8 cellular contexts compared by ENCODE assay signal in the genomic region with DNA sequence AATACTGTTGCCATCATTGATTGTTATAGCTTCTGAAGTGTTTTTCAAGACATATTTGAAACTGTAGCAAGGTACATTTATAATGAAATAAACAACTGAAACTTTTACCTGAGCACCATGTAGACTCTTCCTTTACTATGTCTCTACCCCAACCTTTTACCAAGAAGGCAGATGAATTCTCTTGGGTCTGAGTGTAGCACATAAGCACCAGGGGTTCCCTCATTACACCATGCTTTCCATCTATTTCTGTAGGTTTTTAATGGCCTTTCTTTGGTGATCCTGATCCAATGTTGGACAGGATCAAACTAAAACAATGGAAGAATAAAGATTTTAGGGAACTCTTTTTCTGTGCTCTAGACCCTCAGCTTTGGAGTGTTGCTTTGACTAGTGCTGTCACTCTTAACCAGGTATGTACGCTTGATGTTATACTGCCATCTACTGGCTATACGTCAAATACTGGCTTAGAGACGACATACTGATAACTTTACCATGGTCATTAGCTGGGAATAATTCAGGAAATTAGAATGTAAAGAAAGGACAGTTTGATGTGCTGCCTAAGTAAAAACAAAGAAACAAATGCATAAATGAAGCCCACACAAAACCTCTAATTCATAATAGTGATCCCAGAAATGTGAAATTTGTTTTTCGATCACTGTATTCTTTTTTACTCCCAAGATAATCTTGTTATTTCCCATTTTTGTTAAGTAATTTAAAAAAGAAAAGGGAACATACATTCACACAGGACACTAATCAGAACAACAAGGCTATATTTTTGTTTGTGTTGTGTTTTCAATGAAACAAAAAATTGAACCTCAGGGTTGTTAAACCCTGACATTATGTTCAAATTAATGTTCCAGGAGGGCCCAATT. TPM values are rescaled to one million over a fixed set of nuclear protein-coding genes. Genes with fewer than 3 reads are reported as not detected.
DNase-seq lines count a peak whose midpoint lies in the region; ATAC-seq, FAIRE-seq and TF ChIP-seq lines count a peak whose summit lies in the region.

No MANE protein-coding gene starts in this region.

- no peak overlapping the region for H3K9ac ChIP-seq in NT2/D1 (ENCODE audit: insufficient read length, low read depth)

- H3K4me1 ChIP-seq in NT2/D1 (ENCODE audit: insufficient read depth, insufficient read length), result no peaks in the 10 kb centered on the region
- no peaks in the 10 kb centered on the region for H3K4me1 ChIP-seq in left lung
- H3K4me1 ChIP-seq in tibial nerve, result no peaks in the 10 kb centered on the region

- WGBS in tibial nerve, 2 donors, result 25% methylated on average over 4 of the region's 4 CpGs

- TF ChIP-seq CTCF in left lung (IDR thresholded peaks at IDR 0.05) (peak; percentile 73 to 75), tibial nerve (IDR thresholded peaks at IDR 0.05) (peak; percentile 61 to 79 (median 71))

- H3K4me3 ChIP-seq in NT2/D1 (ENCODE audit: insufficient read length, low read depth) (no peak overlapping the region), left lung (no peak overlapping the region), tibial nerve (no peak overlapping the region)

- no peak for TF ChIP-seq EP300 in tibial nerve (IDR thresholded peaks at IDR 0.05)

- intact Hi-C loops in left lung (cut with DNase I), result loop anchor here in 1 of 2 donors (10.0 kb wide), 1 partner anchor 1186 kb away; no protein-coding TSS in a partner anchor

- H3K36me3 ChIP-seq in NT2/D1 (ENCODE audit: insufficient read depth, insufficient read length, low read length) (no peaks in the 10 kb centered on the region), left lung (no peaks in the 10 kb centered on the region), tibial nerve (no peaks in the 10 kb centered on the region)

- TF ChIP-seq POLR2A in tibial nerve (IDR thresholded peaks at IDR 0.05), result no peak

- peak; percentile 48 for FAIRE-seq in HTR-8/SVneo (lab: Jason Lieb, UNC)
- FAIRE-seq in colon (lab: Jason Lieb, UNC), result peak; percentile 58

- peak; percentile 63 to 86 for ATAC-seq in activated CD4-positive, CD25-positive, alpha-beta regulatory T cell treated with anti-CD3 and anti-CD28 coated beads, Interleukin-2, amount 50 U/mL, for 24 hours
- ATAC-seq in GM21576 (IDR thresholded peaks at IDR 0.05; ENCODE audit: unreplicated experiment), result peak; percentile 96
- peak; percentile 95 for ATAC-seq in left lung

- H3K27me3 ChIP-seq in NT2/D1 (ENCODE audit: insufficient read depth, insufficient read length) (no peaks in the 10 kb centered on the region), left lung (no peaks in the 10 kb centered on the region), tibial nerve (no peaks in the 10 kb centered on the region)

- H3K27ac ChIP-seq in left lung, result no peak overlapping the region
- H3K27ac ChIP-seq in tibial nerve, result no peak overlapping the region

- no peak for DNase-seq in activated CD4-positive, CD25-positive, alpha-beta regulatory T cell treated with anti-CD3 and anti-CD28 coated beads, Interleukin-2, amount 50 U/mL, for 72 hours
- DNase-seq in HTR-8/SVneo (ENCODE audit: insufficient read length, low spot score) (peak; percentile 37), NT2/D1 (ENCODE audit: low read depth, low spot score) (peak; percentile 74), left lung (no peak), tibial nerve (ENCODE audit: low spot score in 2 of 2) (peak in 1 of 2 donors; percentile 62)

- H3K9me3 ChIP-seq in NT2/D1 (ENCODE audit: insufficient read depth, low read length) (no peaks in the 10 kb centered on the region), left lung (no peaks in the 10 kb centered on the region), tibial nerve (no peaks in the 10 kb centered on the region)

RNA-seq across cellular contexts. Expression of gene IFNW1, which starts 30.7 kb away (rescaled TPM):
- total RNA-seq in left lung (not detected), tibial nerve (not detected)

RNA-seq across cellular contexts. Expression of gene IFNB1, which starts 33.2 kb away (rescaled TPM):
- total RNA-seq in left lung (not detected), tibial nerve (not detected)

RNA-seq across cellular contexts. Expression of gene IFNA21, which starts 55.5 kb away (rescaled TPM):
- not detected for total RNA-seq in left lung
- not detected for total RNA-seq in tibial nerve

Comparison
In these comparisons a context has a peak if more than half of its experiments do, and no peak if none do; other contexts are left out.
1. DNase-seq: peak in HTR-8/SVneo (single experiment) and NT2/D1 (single experiment); none in activated CD4-positive, CD25-positive, alpha-beta regulatory T cell treated with anti-CD3 and anti-CD28 coated beads, Interleukin-2, amount 50 U/mL, for 72 hours (single experiment) and left lung (0 of 2).
2. Peak in every context shown above with its lines, with median percentiles within 50 percentile points of each other: ATAC-seq.